In genomic region chr15:79896634-79897379, GRCh38 we compare ENCODE assay signal across 8 cellular contexts. TPM values are rescaled to one million over a fixed set of nuclear protein-coding genes. Genes with fewer than 3 reads are reported as not detected.
DNase-seq lines count a peak whose midpoint lies in the region; ATAC-seq, FAIRE-seq and TF ChIP-seq lines count a peak whose summit lies in the region.

TSS of gene MTHFS (minus strand) at chr15:79897014. CDS start at chr15:79896988, 26 bp downstream.

- H3K4me3 Mint-ChIP-seq in GM23338: peak within 1 kb of the TSS; percentile 100

- peak within 1 kb of the TSS; percentile 91 for H3K27ac ChIP-seq in GM23338 (ENCODE audit: low read depth)
- peak within 1 kb of the TSS; percentile 87 for H3K27ac ChIP-seq in SJCRH30
- H3K27ac ChIP-seq in neutrophil: peak within 1 kb of the TSS; percentile 99
- H3K27ac ChIP-seq in substantia nigra (ENCODE audit: low read depth, low read length, poor library complexity, severe bottlenecking): peak within 1 kb of the TSS; percentile 95

- DNase-seq in GDM1 (lab: John Stamatoyannopoulos, UW): peak; percentile 84
- DNase-seq in GM23338 (ENCODE audit: low spot score): peak; percentile 84
- DNase-seq in LHCN-M2 (ENCODE audit: low read depth): peak; percentile 68
- DNase-seq in SJCRH30: peak; percentile 79 to 86
- peak; percentile 73 for DNase-seq in activated naive CD4-positive, alpha-beta T cell treated with Interleukin-2 at 50 U/mL for 16 hours
- peak; percentile 71 to 76 for DNase-seq in frontal cortex (ENCODE audit: low spot score in 2 of 2)
- peak in 46 of 49 donors; percentile 22 to 97 (median 71) for DNase-seq in substantia nigra (lab: John Stamatoyannopoulos, UW)

- H3K9me2 ChIP-seq in GM23338 (ENCODE audit: insufficient read depth): no peaks in the 10 kb centered on the region

- TF ChIP-seq CTCF in GM23338 (conservative IDR thresholded peaks at IDR 0.05; ENCODE audit: low read depth in 2 of 2) (peak; percentile 46 to 73), neutrophil (IDR thresholded peaks at IDR 0.05) (peak; percentile 87)

- H3K4me2 ChIP-seq in GM23338: peak within 1 kb of the TSS; percentile 86

- no peak for FAIRE-seq in frontal cortex (lab: Jason Lieb, UNC)

- H3K4me3 ChIP-seq in GM23338 (peak within 1 kb of the TSS; percentile 79), SJCRH30 (peak within 1 kb of the TSS; percentile 77), neutrophil (ENCODE audit: low read depth in 1 of 2, low read length in 1 of 2) (peak within 1 kb of the TSS; percentile 91 to 99)

- peak; percentile 95 for ATAC-seq in GM23338

- H3K27me3 Mint-ChIP-seq in GM23338 (ENCODE audit: insufficient read depth, low read depth, poor library complexity): no peaks in the 10 kb centered on the region

- H3K9me3 ChIP-seq in SJCRH30 (replicated peaks): no peaks in the 10 kb centered on the region; the same call in 1 of the 2 replicates
- no peaks in the 10 kb centered on the region for H3K9me3 ChIP-seq in neutrophil

- H3K27me3 ChIP-seq in GM23338 (ENCODE audit: insufficient read depth) (no peaks in the 10 kb centered on the region), SJCRH30 (no peaks in the 10 kb centered on the region), neutrophil (no peaks in the 10 kb centered on the region)

- H3K36me3 ChIP-seq in GM23338 (ENCODE audit: insufficient read depth) (no peaks in the 10 kb centered on the region), SJCRH30 (no peaks in the 10 kb centered on the region), neutrophil (peaks cover 19% of the 10 kb centered on the region)

- peak within 1 kb of the TSS; percentile 97 for H2AFZ ChIP-seq in GM23338

- peaks cover 2% of the 10 kb centered on the region; the same call in 1 of the 3 replicates for H3K9me3 Mint-ChIP-seq in GM23338

- H3K4me1 ChIP-seq in GM23338 (ENCODE audit: insufficient read depth): peaks cover 13% of the 10 kb centered on the region
- H3K4me1 ChIP-seq in SJCRH30: peaks cover 4% of the 10 kb centered on the region; the same call in 1 of the 2 replicates
- H3K4me1 ChIP-seq in neutrophil (ENCODE audit: control insufficient read depth in 1 of 2, insufficient read depth in 1 of 2, low read depth in 1 of 2, low read length in 1 of 2): peaks cover 68 to 75% of the 10 kb centered on the region in 2 experiments

- H4K20me1 ChIP-seq in GM23338 (replicated peaks; ENCODE audit: insufficient read depth): no peaks in the 10 kb centered on the region; the same call in 1 of the 2 replicates

- H3K4me1 Mint-ChIP-seq in GM23338: peaks cover 15% of the 10 kb centered on the region; the same call in 2 of the 3 replicates

- peak within 1 kb of the TSS; percentile 98 for H3K27ac Mint-ChIP-seq in GM23338

- peaks cover 45% of the 10 kb centered on the region for H3K79me2 ChIP-seq in GM23338 (replicated peaks; ENCODE audit: insufficient read depth)

- no peaks in the 10 kb centered on the region for H3F3A ChIP-seq in GM23338 (replicated peaks; ENCODE audit: low read depth)

- peaks cover 13% of the 10 kb centered on the region; the same call in 2 of the 3 replicates for H3K36me3 Mint-ChIP-seq in GM23338 (ENCODE audit: low read depth)

TF ChIP-seq in GM23338, 12 proteins besides CTCF, POLR2A, EP300 and RAD21:
- TF ChIP-seq EZH2phosphoT487 (IDR thresholded peaks at IDR 0.05; ENCODE audit: unreplicated experiment) (no peak), NANOG (IDR thresholded peaks at IDR 0.05; ENCODE audit: borderline replicate concordance) (0 out of 2 replicates have a peak, but pooled peaks have one; percentile 4), POLR2AphosphoS5 (IDR thresholded peaks at IDR 0.05; ENCODE audit: low read depth) (peak; percentile 94)
- TF ChIP-seq, protein P1, sequence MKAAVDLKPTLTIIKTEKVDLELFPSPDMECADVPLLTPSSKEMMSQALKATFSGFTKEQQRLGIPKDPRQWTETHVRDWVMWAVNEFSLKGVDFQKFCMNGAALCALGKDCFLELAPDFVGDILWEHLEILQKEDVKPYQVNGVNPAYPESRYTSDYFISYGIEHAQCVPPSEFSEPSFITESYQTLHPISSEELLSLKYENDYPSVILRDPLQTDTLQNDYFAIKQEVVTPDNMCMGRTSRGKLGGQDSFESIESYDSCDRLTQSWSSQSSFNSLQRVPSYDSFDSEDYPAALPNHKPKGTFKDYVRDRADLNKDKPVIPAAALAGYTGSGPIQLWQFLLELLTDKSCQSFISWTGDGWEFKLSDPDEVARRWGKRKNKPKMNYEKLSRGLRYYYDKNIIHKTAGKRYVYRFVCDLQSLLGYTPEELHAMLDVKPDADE (IDR thresholded peaks at IDR 0.05): peak; percentile 34; the same call in 1 of the 2 replicates
TF ChIP-seq in GM23338: peak in this region for 3.

RNA-seq across cellular contexts. Expression of gene MTHFS, which starts in this region (rescaled TPM):
- total RNA-seq in GM23338 (2014; rRNA removed; shearing (Covaris generic)): 33.2 and 36.4 TPM in 2 replicates
- 62.0 and 72.4 TPM in 2 replicates for polyA plus RNA-seq in GM23338 (2016; fragmentation: Nextera tagmentation; extraction: Ambion mirVana)
- total RNA-seq in LHCN-M2 (2014; rRNA removed) (20.5 and 24.5 TPM in 2 replicates), frontal cortex (6.1 TPM)
- polyA plus RNA-seq in LHCN-M2 (2012): 26.5 TPM
- 17.5 and 19.0 TPM in 2 replicates for total RNA-seq in SJCRH30 (2014; rRNA removed; shearing (Covaris generic))

Comparison
In these comparisons a context has a peak if more than half of its experiments do, and no peak if none do; other contexts are left out.
1. Peak in every context shown above with its lines: DNase-seq, ATAC-seq, H3K4me3 ChIP-seq and H3K27ac ChIP-seq.